14 cellular contexts compared by ENCODE assay signal in genomic region chr4:168881754-168882153, GRCh38.
DNase-seq lines count a peak whose midpoint lies in the region; ATAC-seq and TF ChIP-seq lines count a peak whose summit lies in the region.
"Had no signal": no experiment of that assay in that cellular context is flagged by ENCODE, and none has a peak within 500 bp of the region (broad histone marks: within the 10 kb centered on the region; RNA-seq: fewer than 3 reads in every experiment).

No MANE protein-coding gene starts in this region.

- no TSS peak for BruUV-seq in OCI-LY7 (replicated peaks; lab: Mats Ljungman, UMichigan)

- no peaks in the 10 kb centered on the region for H3K36me3 ChIP-seq in OCI-LY7 (ENCODE audit: insufficient read depth, low read length)

- no peak overlapping the region for H3K4me3 Mint-ChIP-seq in stimulated activated memory B cell treated with anti-CD40 and anti-IgM and Interleukin-4, amounts not matched to agents 10 μg/mL and 1 μg/mL and 100 μg/mL, for 72 hours
- no peak overlapping the region for H3K4me3 Mint-ChIP-seq in activated CD8-positive, alpha-beta memory T cell treated with anti-CD3 and anti-CD28 coated beads, Interleukin-2, amount 10 ng/mL, durations not matched to agents 7 days and 5 days
- H3K4me3 Mint-ChIP-seq: CD4-positive, CD25-positive, alpha-beta regulatory T cell; stimulated activated naive CD8-positive, alpha-beta T cell treated with anti-CD3 and anti-CD28 coated beads, Interleukin-15, amount 100 ng/mL, for 72 hours had no signal

- H3K9me3 ChIP-seq in OCI-LY7 (ENCODE audit: low read length): no peaks in the 10 kb centered on the region

- no peaks in the 10 kb centered on the region for H3K4me1 ChIP-seq in OCI-LY7 (ENCODE audit: insufficient read depth, low read length, poor library complexity, severe bottlenecking)

- no peak for TF ChIP-seq CTCF in OCI-LY7 (conservative IDR thresholded peaks at IDR 0.05; ENCODE audit: low read length)

- H3K9me2 ChIP-seq in OCI-LY7 (ENCODE audit: insufficient read depth, low read length): no peaks in the 10 kb centered on the region

- H3K4me2 ChIP-seq in OCI-LY7 (ENCODE audit: low read length): no peak overlapping the region

- H4K20me1 ChIP-seq in OCI-LY7 (ENCODE audit: insufficient read depth, low read length): no peaks in the 10 kb centered on the region

- DNase-seq in epithelial cell of prostate (ENCODE audit: low read depth, low spot score): no peak
- no peak for DNase-seq in SK-N-DZ (ENCODE audit: low spot score)
- DNase-seq in anterior cingulate cortex (lab: John Stamatoyannopoulos, UW): no peak
- DNase-seq in activated CD8-positive, alpha-beta memory T cell treated with anti-CD3 and anti-CD28 coated beads, Interleukin-2, amount 10 ng/mL, durations not matched to agents 7 days and 5 days: no peak
- no peak for DNase-seq in OCI-LY7 (ENCODE audit: low spot score)
- DNase-seq: activated CD4-positive, CD25-positive, alpha-beta regulatory T cell; CD4-positive, CD25-positive, alpha-beta regulatory T cell; foreskin fibroblast; nucleus accumbens; stimulated activated naive CD8-positive, alpha-beta T cell treated with anti-CD3 and anti-CD28 coated beads, Interleukin-15, amount 100 ng/mL, for 72 hours had no signal

- peaks cover 30% of the 10 kb centered on the region for H3K4me1 Mint-ChIP-seq in stimulated activated memory B cell treated with anti-CD40 and anti-IgM and Interleukin-4, amounts not matched to agents 10 μg/mL and 1 μg/mL and 100 μg/mL, for 72 hours
- H3K4me1 Mint-ChIP-seq in activated CD8-positive, alpha-beta memory T cell treated with anti-CD3 and anti-CD28 coated beads, Interleukin-2, amount 10 ng/mL, durations not matched to agents 7 days and 5 days: peaks cover 7% of the 10 kb centered on the region

- intact Hi-C loops in OCI-LY7 (cut with micrococcal nuclease; ENCODE audit: unreplicated experiment): loop anchor here (5.0 kb wide), 1 partner anchor 1271 kb away; no protein-coding TSS in a partner anchor

- ATAC-seq in GM18907 (IDR thresholded peaks at IDR 0.05; ENCODE audit: unreplicated experiment): peak; percentile 26
- peak; percentile 3 for ATAC-seq in HG02943 (IDR thresholded peaks at IDR 0.05; ENCODE audit: low read depth, unreplicated experiment)
- peak; percentile 35 for ATAC-seq in stimulated activated memory B cell treated with anti-CD40 and anti-IgM and Interleukin-4, amounts not matched to agents 10 μg/mL and 1 μg/mL and 100 μg/mL, for 72 hours
- no peak for ATAC-seq in activated CD8-positive, alpha-beta memory T cell treated with anti-CD3 and anti-CD28 coated beads, Interleukin-2, amount 10 ng/mL, durations not matched to agents 7 days and 5 days
- ATAC-seq: stimulated activated naive CD8-positive, alpha-beta T cell treated with anti-CD3 and anti-CD28 coated beads, Interleukin-15, amount 100 ng/mL, for 72 hours had no signal

- H3K36me3 Mint-ChIP-seq in stimulated activated memory B cell treated with anti-CD40 and anti-IgM and Interleukin-4, amounts not matched to agents 10 μg/mL and 1 μg/mL and 100 μg/mL, for 72 hours: peaks cover 5% of the 10 kb centered on the region
- peaks cover 4% of the 10 kb centered on the region for H3K36me3 Mint-ChIP-seq in activated CD8-positive, alpha-beta memory T cell treated with anti-CD3 and anti-CD28 coated beads, Interleukin-2, amount 10 ng/mL, durations not matched to agents 7 days and 5 days

- CTCF ChIA-PET in activated CD8-positive, alpha-beta memory T cell treated with anti-CD3 and anti-CD28 coated beads, Interleukin-2, amount 10 ng/mL, durations not matched to agents 7 days and 5 days (lab: Charles Lee): no interaction called here
- CTCF ChIA-PET in OCI-LY7 (lab: Charles Lee; ENCODE audit: unreplicated experiment): no interaction called here

- peaks cover 20% of the 10 kb centered on the region for H3K27me3 Mint-ChIP-seq in stimulated activated memory B cell treated with anti-CD40 and anti-IgM and Interleukin-4, amounts not matched to agents 10 μg/mL and 1 μg/mL and 100 μg/mL, for 72 hours
- peaks cover 41% of the 10 kb centered on the region for H3K27me3 Mint-ChIP-seq in activated CD8-positive, alpha-beta memory T cell treated with anti-CD3 and anti-CD28 coated beads, Interleukin-2, amount 10 ng/mL, durations not matched to agents 7 days and 5 days

- no peak overlapping the region for H3K27ac Mint-ChIP-seq in stimulated activated memory B cell treated with anti-CD40 and anti-IgM and Interleukin-4, amounts not matched to agents 10 μg/mL and 1 μg/mL and 100 μg/mL, for 72 hours
- H3K27ac Mint-ChIP-seq in activated CD8-positive, alpha-beta memory T cell treated with anti-CD3 and anti-CD28 coated beads, Interleukin-2, amount 10 ng/mL, durations not matched to agents 7 days and 5 days: no peak overlapping the region
- H3K27ac Mint-ChIP-seq: stimulated activated naive CD8-positive, alpha-beta T cell treated with anti-CD3 and anti-CD28 coated beads, Interleukin-15, amount 100 ng/mL, for 72 hours had no signal

- no peak overlapping the region for H2AFZ ChIP-seq in OCI-LY7 (ENCODE audit: low read length)

- POLR2A ChIA-PET in OCI-LY7 (lab: Charles Lee): no interaction called here

- peak overlapping the region; percentile 73 for H3K27ac ChIP-seq in epithelial cell of prostate
- H3K27ac ChIP-seq in OCI-LY7 (ENCODE audit: low read depth, low read length, poor library complexity, severe bottlenecking): no peak overlapping the region

- no peaks in the 10 kb centered on the region for H3K9me3 Mint-ChIP-seq in stimulated activated memory B cell treated with anti-CD40 and anti-IgM and Interleukin-4, amounts not matched to agents 10 μg/mL and 1 μg/mL and 100 μg/mL, for 72 hours
- H3K9me3 Mint-ChIP-seq in activated CD8-positive, alpha-beta memory T cell treated with anti-CD3 and anti-CD28 coated beads, Interleukin-2, amount 10 ng/mL, durations not matched to agents 7 days and 5 days (ENCODE audit: low read depth): no peaks in the 10 kb centered on the region
- H3K9me3 Mint-ChIP-seq: activated T-helper 2 cell treated with anti-CD3 and anti-CD28 coated beads, Interferon-gamma antibody, Interleukin-2, Interleukin-4, amounts not matched to agents 10 μg/mL and 5 μg/mL and 100 μg/mL, durations not matched to agents 14 hours and 24 hours and 36 hours; stimulated activated naive CD8-positive, alpha-beta T cell treated with anti-CD3 and anti-CD28 coated beads, Interleukin-15, amount 100 ng/mL, for 72 hours had no signal

- no peak overlapping the region for H3K4me3 ChIP-seq in OCI-LY7 (ENCODE audit: low read depth, low read length, poor library complexity, severe bottlenecking)

- no peaks in the 10 kb centered on the region for H3K79me2 ChIP-seq in OCI-LY7 (ENCODE audit: insufficient read depth, low read depth, low read length)
